8 cellular contexts compared by ENCODE assay signal in the genomic region with DNA sequence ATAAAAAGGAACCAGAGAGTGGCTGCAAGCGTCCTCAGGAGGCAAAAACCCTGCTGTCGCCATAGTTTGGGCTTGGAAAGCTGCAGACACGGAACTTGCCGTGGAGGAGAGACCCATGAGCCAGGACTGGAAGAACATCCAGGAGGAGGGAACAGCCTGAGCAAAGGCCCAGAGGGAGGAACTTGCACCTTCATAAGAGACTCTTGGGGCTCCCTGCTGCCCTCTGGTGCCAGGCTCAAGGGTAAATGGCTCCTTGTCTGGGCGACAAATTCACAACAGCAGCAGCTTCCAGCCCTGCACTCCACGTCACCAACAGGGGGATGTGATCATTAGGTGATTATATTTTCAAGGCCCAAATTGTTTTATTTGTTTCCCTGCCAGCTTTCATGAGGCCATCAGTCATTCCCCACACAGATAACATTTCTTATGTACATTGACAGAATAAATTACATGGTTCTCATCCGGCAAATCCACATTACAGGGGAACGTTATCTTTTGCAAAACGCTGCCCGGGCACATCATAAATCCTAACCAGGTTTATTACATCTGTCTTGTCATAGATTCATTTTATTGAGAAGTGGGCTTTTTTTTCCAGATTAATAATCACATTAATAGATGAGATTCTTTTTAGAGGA.
DNase-seq lines count a peak whose midpoint lies in the region; ATAC-seq, FAIRE-seq and TF ChIP-seq lines count a peak whose summit lies in the region.

No MANE protein-coding gene starts in this region.

- H3K36me3 Mint-ChIP-seq in chondrocyte (ENCODE audit: low read depth), result no peaks in the 10 kb centered on the region

- no peak overlapping the region for H3K27ac ChIP-seq in ovary

- no peak for TF ChIP-seq EP300 in ovary (IDR thresholded peaks at IDR 0.05)

- H3K9me3 ChIP-seq in ovary, result no peaks in the 10 kb centered on the region

- peak; percentile 8 for DNase-seq in CD1c-positive myeloid dendritic cell (ENCODE audit: extremely low spot score)
- DNase-seq in H54 (ENCODE audit: insufficient read length, low spot score), result peak; percentile 9
- peak; percentile 88 for DNase-seq in NCI-H510A (lab: John Stamatoyannopoulos, UW)
- DNase-seq in chondrocyte (ENCODE audit: low spot score), result no peak
- peak; percentile 45 for DNase-seq in pons (ENCODE audit: low spot score)
- no peak for DNase-seq in ovary
- DNase-seq in cortex of kidney (lab: John Stamatoyannopoulos, UW), result no peak

- FAIRE-seq in H54 (lab: Jason Lieb, UNC), result no peak

- H3K27ac Mint-ChIP-seq in chondrocyte (ENCODE audit: unreplicated experiment), result no peak overlapping the region

- no peak for ATAC-seq in HG03139 (IDR thresholded peaks at IDR 0.05; ENCODE audit: unreplicated experiment)

- TF ChIP-seq CTCF in chondrocyte (IDR thresholded peaks at IDR 0.05) (peak; percentile 54), ovary (IDR thresholded peaks at IDR 0.05) (no peak)

- no peak overlapping the region for H3K4me3 Mint-ChIP-seq in chondrocyte (ENCODE audit: unreplicated experiment)

- WGBS in ovary, 3 donors, result 38 to 45% (median 45%) methylated on average over 10 of the region's 10 CpGs

- no peaks in the 10 kb centered on the region for H3K4me1 ChIP-seq in ovary (ENCODE audit: insufficient read depth)

- no peak for TF ChIP-seq POLR2A in H54 (IDR thresholded peaks at IDR 0.05; ENCODE audit: low read depth, low read length)
- no peak for TF ChIP-seq POLR2A in ovary (IDR thresholded peaks at IDR 0.05)

- H3K27me3 ChIP-seq in ovary, result no peaks in the 10 kb centered on the region

- H3K9me3 Mint-ChIP-seq in chondrocyte (ENCODE audit: low read depth), result peaks cover under 1% of the 10 kb centered on the region

- H3K36me3 ChIP-seq in ovary, result no peaks in the 10 kb centered on the region

- intact Hi-C loops in ovary (cut with DNase I), result no loop called here

- peaks cover 10% of the 10 kb centered on the region for H3K27me3 Mint-ChIP-seq in chondrocyte (ENCODE audit: low read depth)

- H3K4me3 ChIP-seq in ovary, result no peak overlapping the region

- H3K4me1 Mint-ChIP-seq in chondrocyte (ENCODE audit: low read depth), result no peaks in the 10 kb centered on the region

Comparison
In these comparisons a context has a peak if more than half of its experiments do, and no peak if none do; other contexts are left out.
1. DNase-seq: peak in CD1c-positive myeloid dendritic cell (single experiment), H54 (single experiment), NCI-H510A (single experiment) and pons (single experiment); none in chondrocyte (single experiment), ovary (0 of 5) and cortex of kidney (single experiment).